Comparison of ENCODE assay signal across 21 cellular contexts in the genomic region with DNA sequence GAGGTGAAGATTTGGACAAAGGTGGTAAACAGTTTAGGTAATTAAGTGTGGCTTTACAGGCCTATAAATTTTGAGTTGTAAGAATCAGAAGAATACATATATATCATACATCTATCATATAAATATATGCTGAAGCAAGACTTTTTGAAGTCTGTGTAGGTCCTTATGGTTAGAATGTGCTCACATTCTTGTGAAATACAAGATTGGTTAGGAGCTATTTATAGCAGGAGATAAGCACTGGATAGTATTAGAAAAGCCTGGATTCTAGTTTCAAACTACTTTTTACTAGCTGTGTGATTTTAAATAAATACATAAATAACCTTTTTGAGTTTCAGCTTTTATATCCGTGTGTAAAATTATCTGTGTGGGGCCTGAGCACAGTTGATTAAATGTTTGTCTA. TPM values are rescaled to one million over a fixed set of nuclear protein-coding genes. Genes with fewer than 3 reads are reported as not detected.
DNase-seq lines count a peak whose midpoint lies in the region; ATAC-seq, FAIRE-seq and TF ChIP-seq lines count a peak whose summit lies in the region.
"Had no signal": no experiment of that assay in that cellular context is flagged by ENCODE, and none has a peak within 500 bp of the region (broad histone marks: within the 10 kb centered on the region; RNA-seq: fewer than 3 reads in every experiment).

No MANE protein-coding gene starts in this region.

- in situ Hi-C loops in HepG2 (cut with HindIII; ENCODE audit: extremely low pct_ligation_motif_present, low pct_unique_long_range_greater_than_20kb): no loop called here

- TF ChIP-seq POLR2A in right lobe of liver (IDR thresholded peaks at IDR 0.05) (no peak), HepG2 (IDR thresholded peaks at IDR 0.05; ENCODE audit: insufficient read depth in 1 of 2, low read depth in 2 of 2, low read length in 2 of 2) (no peak)

- H3K36me3 Mint-ChIP-seq in astrocyte (ENCODE audit: low read depth, unreplicated experiment) (peaks cover 2% of the 10 kb centered on the region), endodermal cell (ENCODE audit: low read depth) (no peaks in the 10 kb centered on the region)

- H3K27ac Mint-ChIP-seq in astrocyte (ENCODE audit: unreplicated experiment): no peak overlapping the region
- no peak overlapping the region for H3K27ac Mint-ChIP-seq in endodermal cell

- TF ChIP-seq RAD21 in HepG2 (CRISPR knock-in tag; IDR thresholded peaks at IDR 0.05): no peak

- no peaks in the 10 kb centered on the region for H3K4me1 Mint-ChIP-seq in astrocyte (ENCODE audit: low read depth, unreplicated experiment)
- H3K4me1 Mint-ChIP-seq in endodermal cell: peaks cover 23% of the 10 kb centered on the region

- WGBS in right lobe of liver (ENCODE audit: insufficient coverage, low coverage, low lambda C conversion rate, missing lambda C conversion rate): 16% methylated on average over 1 of the region's 1 CpG
- 0% methylated on average over 1 of the region's 1 CpG for WGBS in HepG2 (ENCODE audit: low lambda C conversion rate)
- 21% methylated on average over 1 of the region's 1 CpG for WGBS in hepatocyte (ENCODE audit: low lambda C conversion rate, missing lambda C conversion rate)
- 80 to 100% methylated on average over 1 of the region's 1 CpG for WGBS in endodermal cell (ENCODE audit: insufficient coverage in 1 of 2, insufficient read length in 1 of 2), 2 experiments

- BruUV-seq in HepG2 (replicated peaks; lab: Mats Ljungman, UMichigan): no TSS peak

- H3K79me2 ChIP-seq in HepG2 (ENCODE audit: insufficient read depth, low read length) (no peaks in the 10 kb centered on the region), astrocyte (ENCODE audit: insufficient read depth, low read length) (no peaks in the 10 kb centered on the region), hepatocyte (no peaks in the 10 kb centered on the region)

- no peak overlapping the region for H3K4me3 Mint-ChIP-seq in astrocyte (ENCODE audit: unreplicated experiment)
- no peak overlapping the region for H3K4me3 Mint-ChIP-seq in endodermal cell

- TF ChIP-seq EP300 in HepG2 (IDR thresholded peaks at IDR 0.05; ENCODE audit: low read depth in 2 of 2, low read length in 2 of 2): no peak
- TF ChIP-seq EP300 in HepG2 (CRISPR knock-in tag; IDR thresholded peaks at IDR 0.05; ENCODE audit: borderline replicate concordance): no peak

- no peaks in the 10 kb centered on the region for H3K27me3 ChIP-seq in right lobe of liver
- H3K27me3 ChIP-seq in HepG2 (ENCODE audit: control insufficient read depth in 1 of 2, insufficient read depth in 2 of 2, low read length in 2 of 2): 0 out of 5 replicates have a peak, but pooled peaks cover 0 to 2% of the 10 kb centered on the region in 2 experiments
- no peaks in the 10 kb centered on the region for H3K27me3 ChIP-seq in astrocyte (ENCODE audit: insufficient read depth, low read length)
- H3K27me3 ChIP-seq in hepatocyte: no peaks in the 10 kb centered on the region
- H3K27me3 ChIP-seq in endodermal cell (ENCODE audit: control insufficient read depth, insufficient read depth, low read length, poor library complexity, severe bottlenecking): no peaks in the 10 kb centered on the region

- H2AFZ ChIP-seq in HepG2 (ENCODE audit: low read length) (no peak overlapping the region), astrocyte (ENCODE audit: low read depth, low read length) (no peak overlapping the region), hepatocyte (no peak overlapping the region)

- FAIRE-seq in HepG2 (lab: Jason Lieb, UNC) (no peak), astrocyte (lab: Jason Lieb, UNC) (no peak)
- FAIRE-seq: A204.1, GM12891, RCC 7860 had no signal

- peak in 3 of 4 donors; percentile 36 to 75 (median 50) for ATAC-seq in right lobe of liver
- no peak for ATAC-seq in HepG2

- intact Hi-C loops in right lobe of liver (cut with DNase I): no loop called here
- intact Hi-C loops in HepG2 (cut with micrococcal nuclease; ENCODE audit: unreplicated experiment): no loop called here

- POLR2A ChIA-PET in HepG2 (lab: Yijun Ruan, JAX): no interaction called here

- no peak overlapping the region for H3K4me2 ChIP-seq in HepG2 (ENCODE audit: low read depth, low read length)
- no peak overlapping the region for H3K4me2 ChIP-seq in astrocyte (ENCODE audit: low read length)
- peak overlapping the region; percentile 1 for H3K4me2 ChIP-seq in hepatocyte

- H3K36me3 ChIP-seq in right lobe of liver (no peaks in the 10 kb centered on the region), HepG2 (replicated peaks in 1 of 2; ENCODE audit: control insufficient read depth in 1 of 2, insufficient read depth in 2 of 2, low read length in 2 of 2) (no peaks in the 10 kb centered on the region), astrocyte (ENCODE audit: insufficient read depth, low read length) (no peaks in the 10 kb centered on the region), hepatocyte (replicated peaks; ENCODE audit: insufficient read depth, low read depth) (no peaks in the 10 kb centered on the region), endodermal cell (ENCODE audit: control insufficient read depth, insufficient read depth, low read length) (no peaks in the 10 kb centered on the region)

- TF ChIP-seq CTCF in right lobe of liver (IDR thresholded peaks at IDR 0.05) (no peak), HepG2 (CRISPR knock-in tag; IDR thresholded peaks at IDR 0.05) (no peak), astrocyte (IDR thresholded peaks at IDR 0.05; ENCODE audit: insufficient read depth, low read depth, low read length) (no peak), hepatocyte (IDR thresholded peaks at IDR 0.05; ENCODE audit: poor library complexity) (no peak), endodermal cell (conservative IDR thresholded peaks at IDR 0.05) (no peak)

- no peaks in the 10 kb centered on the region for H3K9me3 Mint-ChIP-seq in astrocyte (ENCODE audit: unreplicated experiment)
- peaks cover 10% of the 10 kb centered on the region for H3K9me3 Mint-ChIP-seq in endodermal cell

- DNase-seq in right lobe of liver: no peak
- DNase-seq in HepG2 (ENCODE audit: low spot score): no peak
- DNase-seq in astrocyte (ENCODE audit: low read depth): peak; percentile 32
- DNase-seq in hepatocyte (ENCODE audit: low spot score): no peak
- no peak for DNase-seq in LoVo (ENCODE audit: low spot score)
- DNase-seq in endodermal cell: no peak
- no peak for DNase-seq in COLO668 (lab: John Stamatoyannopoulos, UW; ENCODE audit: unreplicated experiment)
- DNase-seq in DMS 273 (lab: John Stamatoyannopoulos, UW; ENCODE audit: unreplicated experiment): no peak
- DNase-seq: Caco-2, DMS53, GOT3, KBM-7, NCI-H1105 treated with DMSO at 0.1 percent for 48 hours, NCI-H1930, NCI-H2171, NCI-H774, SHP77 treated with DMSO at 0.1 percent for 48 hours had no signal

- no peak overlapping the region for H3K4me3 ChIP-seq in right lobe of liver
- no peak overlapping the region for H3K4me3 ChIP-seq in HepG2 (replicated peaks in 1 of 3; ENCODE audit: insufficient read depth in 1 of 3, low read depth in 2 of 3, low read length in 3 of 3)
- H3K4me3 ChIP-seq in astrocyte (ENCODE audit: insufficient read depth, low read depth, low read length): no peak overlapping the region
- no peak overlapping the region for H3K4me3 ChIP-seq in hepatocyte
- no peak overlapping the region for H3K4me3 ChIP-seq in endodermal cell (ENCODE audit: low read length)

- H3K4me1 ChIP-seq in right lobe of liver (peaks cover 0 to 7% (median 3%) of the 10 kb centered on the region in 4 donors), HepG2 (ENCODE audit: insufficient read depth, low read length) (no peaks in the 10 kb centered on the region), astrocyte (ENCODE audit: insufficient read depth, low read length) (no peaks in the 10 kb centered on the region), hepatocyte (ENCODE audit: insufficient read depth) (peaks cover 14% of the 10 kb centered on the region), endodermal cell (ENCODE audit: control insufficient read depth, insufficient read depth, low read length) (peaks cover 10% of the 10 kb centered on the region)

- H3K9me2 ChIP-seq in hepatocyte (replicated peaks; ENCODE audit: insufficient read depth): no peaks in the 10 kb centered on the region

- CTCF ChIA-PET in HepG2 (lab: Yijun Ruan, JAX; ENCODE audit: low intra/inter-chr PET ratio, low total read pairs): no interaction called here

- H4K20me1 ChIP-seq in HepG2 (ENCODE audit: insufficient read depth, low read length): no peaks in the 10 kb centered on the region
- no peaks in the 10 kb centered on the region for H4K20me1 ChIP-seq in astrocyte (ENCODE audit: insufficient read depth, low read length)
- no peaks in the 10 kb centered on the region for H4K20me1 ChIP-seq in hepatocyte (ENCODE audit: insufficient read depth, poor library complexity, severe bottlenecking)

- H3K27ac ChIP-seq in right lobe of liver (no peak overlapping the region), HepG2 (ENCODE audit: extremely low read length, insufficient read depth, low read length) (no peak overlapping the region), astrocyte (ENCODE audit: low read depth, low read length) (no peak overlapping the region), hepatocyte (no peak overlapping the region), endodermal cell (ENCODE audit: low read depth, low read length) (no peak overlapping the region)
- H3K27ac ChIP-seq: C4-2B had no signal

- H3K27me3 Mint-ChIP-seq in astrocyte (ENCODE audit: low read depth, unreplicated experiment) (no peaks in the 10 kb centered on the region), endodermal cell (ENCODE audit: insufficient read depth) (no peaks in the 10 kb centered on the region)

- no peaks in the 10 kb centered on the region for H3K9me3 ChIP-seq in right lobe of liver
- H3K9me3 ChIP-seq in HepG2 (ENCODE audit: low read length): no peaks in the 10 kb centered on the region
- H3K9me3 ChIP-seq in astrocyte (ENCODE audit: insufficient read depth, low read depth, low read length): no peaks in the 10 kb centered on the region
- H3K9me3 ChIP-seq in hepatocyte (ENCODE audit: low read depth): no peaks in the 10 kb centered on the region
- peaks cover 18% of the 10 kb centered on the region for H3K9me3 ChIP-seq in endodermal cell (ENCODE audit: control insufficient read depth, low read length)
- H3K9me3 ChIP-seq: Caco-2 had no signal

- no peak overlapping the region for H3K9ac ChIP-seq in HepG2 (ENCODE audit: insufficient read depth, low read depth, low read length)
- H3K9ac ChIP-seq in astrocyte (ENCODE audit: low read length): no peak overlapping the region
- H3K9ac ChIP-seq in endodermal cell (ENCODE audit: extremely low read depth, low read length, poor library complexity, severe bottlenecking): no peak overlapping the region

RNA-seq across cellular contexts. Expression of gene ANKRD42, which starts 42.3 kb away (rescaled TPM):
- total RNA-seq in right lobe of liver (1 to 10 TPM; 3.2 to 5.9 (median 3.6) TPM), HepG2 (2016; rRNA removed; fragmentation: Illumina TruSeq; extraction: Trizol) (3.7 and 3.8 TPM in 2 replicates), astrocyte (15.0 and 16.4 TPM in 2 replicates), hepatocyte (8.3 and 9.2 TPM in 2 replicates), endodermal cell (10 to 100 TPM; 11.1 to 11.4 TPM)
- total RNA-seq in HepG2 (2016; cell fraction: cytosol; rRNA removed; fragmentation: Illumina TruSeq; extraction: Trizol; ENCODE audit: low read depth): 1.2 and 2.2 TPM in 2 replicates
- total RNA-seq in HepG2 (2016; cell fraction: insoluble cytoplasmic fraction; rRNA removed; fragmentation: Illumina TruSeq; extraction: Trizol): 2.7 and 3.8 TPM in 2 replicates
- total RNA-seq in HepG2 (2016; cell fraction: membrane; rRNA removed; fragmentation: Illumina TruSeq; extraction: Trizol): 2.2 and 2.5 TPM in 2 replicates
- 2.9 and 3.5 TPM in 2 replicates for total RNA-seq in HepG2 (2016; cell fraction: nucleus; rRNA removed; fragmentation: Illumina TruSeq; extraction: Trizol)
- polyA plus RNA-seq in HepG2 (2011; rRNA removed) (2.2 and 2.4 TPM in 2 replicates), hepatocyte (9.5 and 9.7 TPM in 2 replicates)
- polyA plus RNA-seq in HepG2 (2011; cell fraction: cytosol; rRNA removed): 1.1 and 1.6 TPM in 2 replicates
- polyA plus RNA-seq in HepG2 (2011; cell fraction: nucleus; rRNA removed): 1.2 and 1.9 TPM in 2 replicates
- polyA plus RNA-seq in HepG2 (2012): 1.7 and 1.8 TPM in 2 replicates
- polyA plus RNA-seq in HepG2 (2016; cell fraction: cytosol; fragmentation: Illumina TruSeq; extraction: Trizol; ENCODE audit: low read depth): 0.21 and 0.26 TPM in 2 replicates
- polyA plus RNA-seq in HepG2 (2016; cell fraction: insoluble cytoplasmic fraction; fragmentation: Illumina TruSeq; extraction: Trizol; ENCODE audit: low read depth): 3.8 and 4.2 TPM in 2 replicates
- 0.85 TPM in 2 replicates for polyA plus RNA-seq in HepG2 (2016; cell fraction: membrane; fragmentation: Illumina TruSeq; extraction: Trizol; ENCODE audit: low read depth)
- 4.0 and 4.6 TPM in 2 replicates for polyA plus RNA-seq in HepG2 (2016; cell fraction: nucleus; fragmentation: Illumina TruSeq; extraction: Trizol; ENCODE audit: insufficient read depth, low read depth)
- 1.6 and 7.6 TPM in 2 replicates for polyA minus RNA-seq in HepG2 (2011; rRNA and poly(A)+ RNA removed; ENCODE audit: low replicate concordance)
- polyA minus RNA-seq in HepG2 (2011; cell fraction: cytosol; rRNA and poly(A)+ RNA removed): 1.8 and 3.0 TPM in 2 replicates
- 1.5 TPM in 2 replicates for polyA minus RNA-seq in HepG2 (2011; cell fraction: nucleus; rRNA and poly(A)+ RNA removed)
- 5.3 TPM for polyA plus RNA-seq in endodermal cell (2013, experiment 1 of 2)
- 6.7 TPM for polyA plus RNA-seq in endodermal cell (2013, experiment 2 of 2)

RNA-seq across cellular contexts. Expression of gene CCDC90B, which starts 50.3 kb away (rescaled TPM):
- total RNA-seq in right lobe of liver (10 to 100 TPM; 16.8 to 29.0 (median 18.1) TPM), HepG2 (2016; rRNA removed; fragmentation: Illumina TruSeq; extraction: Trizol) (46.1 and 56.3 TPM in 2 replicates), astrocyte (67.5 and 68.0 TPM in 2 replicates), hepatocyte (42.4 and 45.7 TPM in 2 replicates), endodermal cell (100 to 1,000 TPM in 1 of 2 donors, 10 to 100 TPM in 1; 64.2 to 105 TPM)
- 35.5 and 36.0 TPM in 2 replicates for total RNA-seq in HepG2 (2016; cell fraction: cytosol; rRNA removed; fragmentation: Illumina TruSeq; extraction: Trizol; ENCODE audit: low read depth)
- total RNA-seq in HepG2 (2016; cell fraction: insoluble cytoplasmic fraction; rRNA removed; fragmentation: Illumina TruSeq; extraction: Trizol): 45.8 and 59.6 TPM in 2 replicates
- 61.0 and 63.3 TPM in 2 replicates for total RNA-seq in HepG2 (2016; cell fraction: membrane; rRNA removed; fragmentation: Illumina TruSeq; extraction: Trizol)
- total RNA-seq in HepG2 (2016; cell fraction: nucleus; rRNA removed; fragmentation: Illumina TruSeq; extraction: Trizol): 29.1 and 29.5 TPM in 2 replicates
- polyA plus RNA-seq in HepG2 (2011; rRNA removed) (15.2 and 17.1 TPM in 2 replicates), hepatocyte (47.8 and 50.9 TPM in 2 replicates)
- 12.4 and 15.3 TPM in 2 replicates for polyA plus RNA-seq in HepG2 (2011; cell fraction: cytosol; rRNA removed)
- 10.5 and 14.2 TPM in 2 replicates for polyA plus RNA-seq in HepG2 (2011; cell fraction: nucleus; rRNA removed)
- polyA plus RNA-seq in HepG2 (2012): 20.7 and 28.8 TPM in 2 replicates
- 28.9 and 42.1 TPM in 2 replicates for polyA plus RNA-seq in HepG2 (2016; cell fraction: cytosol; fragmentation: Illumina TruSeq; extraction: Trizol; ENCODE audit: low read depth)
- polyA plus RNA-seq in HepG2 (2016; cell fraction: insoluble cytoplasmic fraction; fragmentation: Illumina TruSeq; extraction: Trizol; ENCODE audit: low read depth): 53.4 and 61.7 TPM in 2 replicates
- 48.5 and 53.2 TPM in 2 replicates for polyA plus RNA-seq in HepG2 (2016; cell fraction: membrane; fragmentation: Illumina TruSeq; extraction: Trizol; ENCODE audit: low read depth)
- 35.9 and 38.0 TPM in 2 replicates for polyA plus RNA-seq in HepG2 (2016; cell fraction: nucleus; fragmentation: Illumina TruSeq; extraction: Trizol; ENCODE audit: insufficient read depth, low read depth)
- 21.0 and 28.5 TPM in 2 replicates for polyA minus RNA-seq in HepG2 (2011; rRNA and poly(A)+ RNA removed; ENCODE audit: low replicate concordance)
- 13.6 and 16.4 TPM in 2 replicates for polyA minus RNA-seq in HepG2 (2011; cell fraction: cytosol; rRNA and poly(A)+ RNA removed)
- polyA minus RNA-seq in HepG2 (2011; cell fraction: nucleus; rRNA and poly(A)+ RNA removed): 56.9 and 58.7 TPM in 2 replicates
- polyA plus RNA-seq in endodermal cell (2013, experiment 1 of 2): 83.0 TPM
- 94.9 TPM for polyA plus RNA-seq in endodermal cell (2013, experiment 2 of 2)
